1 cellular context compared by ENCODE assay signal in the genomic region with DNA sequence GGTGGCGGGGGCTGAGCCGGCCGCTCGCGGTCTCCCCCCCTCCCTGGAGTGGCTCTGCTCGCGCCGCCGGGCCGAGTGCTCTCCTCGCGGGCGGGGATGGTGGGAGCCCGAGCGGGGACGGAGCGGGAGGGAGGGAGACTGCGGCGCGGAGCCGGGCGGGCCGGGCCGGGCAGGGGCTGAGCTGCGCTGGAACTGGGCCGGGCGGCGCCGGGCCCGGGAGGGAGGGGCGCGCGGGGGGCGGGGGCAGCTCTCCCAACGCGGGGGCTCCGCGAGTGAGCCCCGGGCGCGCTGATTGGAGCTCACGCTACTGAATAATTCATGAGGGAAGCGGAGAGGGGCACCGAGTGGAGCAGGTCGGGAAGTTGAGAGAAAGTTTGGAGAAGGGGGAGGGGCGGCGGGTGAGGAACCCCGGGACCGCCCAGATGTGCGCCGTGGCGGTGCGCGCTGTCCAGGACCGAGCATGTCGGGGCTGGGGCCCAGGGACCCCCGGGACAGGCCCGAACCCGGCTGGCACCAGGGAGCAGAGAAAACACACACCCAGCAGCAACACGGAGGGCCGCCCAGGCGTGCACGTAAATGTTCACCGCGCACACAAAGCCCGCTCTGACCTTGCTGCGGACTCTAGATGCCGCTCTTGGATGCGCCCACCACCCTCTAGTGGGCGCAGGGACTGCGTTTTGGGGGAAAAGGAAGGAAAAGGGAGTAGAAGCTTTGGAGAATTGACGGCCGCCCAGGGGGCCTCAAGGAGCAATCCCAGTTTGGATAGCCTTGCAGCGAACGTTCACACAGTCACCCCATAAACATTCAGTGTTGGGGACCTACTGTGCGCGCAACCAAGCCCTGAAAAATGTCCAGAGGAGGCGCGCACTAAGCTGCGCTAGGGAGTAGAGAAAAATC.
TF ChIP-seq lines count a peak whose summit lies in the region.

EPHB4 (minus strand) TSS at position 194 of the 897 bp plus-strand sequence. CDS start 493 bp downstream, outside the sequence.

TF ChIP-seq in HEK293, 187 proteins besides CTCF, POLR2A, EP300 and RAD21 (continued from another document and continues in another):
- TF ChIP-seq ZNF529 (tag by site-specific recombination; IDR thresholded peaks at IDR 0.05; ENCODE audit: insufficient replicate concordance): no peak
- peak; percentile 76; the same call in 1 of the 2 replicates for TF ChIP-seq ZNF777 (tag by site-specific recombination; IDR thresholded peaks at IDR 0.05; ENCODE audit: borderline replicate concordance)
- no peak for TF ChIP-seq ZNF133 (tag by site-specific recombination; IDR thresholded peaks at IDR 0.05)
- TF ChIP-seq ZNF311 (tag by site-specific recombination; IDR thresholded peaks at IDR 0.05; ENCODE audit: borderline replicate concordance): no peak
- no peak for TF ChIP-seq ZNF549 (tag by site-specific recombination; IDR thresholded peaks at IDR 0.05)
- no peak for TF ChIP-seq ZNF391 (tag by site-specific recombination; IDR thresholded peaks at IDR 0.05; ENCODE audit: borderline replicate concordance, low read depth)
- TF ChIP-seq SCRT1 (tag by site-specific recombination; IDR thresholded peaks at IDR 0.05; ENCODE audit: borderline replicate concordance): no peak
- no peak for TF ChIP-seq ZFP3 (tag by site-specific recombination; IDR thresholded peaks at IDR 0.05; ENCODE audit: low read depth)
- no peak for TF ChIP-seq YY1 (tag by site-specific recombination; IDR thresholded peaks at IDR 0.05)
- peak; percentile 28; the same call in 1 of the 2 replicates for TF ChIP-seq BCL11A (tag by site-specific recombination; IDR thresholded peaks at IDR 0.05; ENCODE audit: low read depth)
- TF ChIP-seq, protein P1, sequence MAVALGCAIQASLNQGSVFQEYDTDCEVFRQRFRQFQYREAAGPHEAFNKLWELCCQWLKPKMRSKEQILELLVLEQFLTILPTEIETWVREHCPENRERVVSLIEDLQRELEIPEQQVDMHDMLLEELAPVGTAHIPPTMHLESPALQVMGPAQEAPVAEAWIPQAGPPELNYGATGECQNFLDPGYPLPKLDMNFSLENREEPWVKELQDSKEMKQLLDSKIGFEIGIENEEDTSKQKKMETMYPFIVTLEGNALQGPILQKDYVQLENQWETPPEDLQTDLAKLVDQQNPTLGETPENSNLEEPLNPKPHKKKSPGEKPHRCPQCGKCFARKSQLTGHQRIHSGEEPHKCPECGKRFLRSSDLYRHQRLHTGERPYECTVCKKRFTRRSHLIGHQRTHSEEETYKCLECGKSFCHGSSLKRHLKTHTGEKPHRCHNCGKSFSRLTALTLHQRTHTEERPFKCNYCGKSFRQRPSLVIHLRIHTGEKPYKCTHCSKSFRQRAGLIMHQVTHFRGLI (tag by site-specific recombination; IDR thresholded peaks at IDR 0.05): 0 out of 2 replicates have a peak, but pooled peaks have one; percentile 24
- peak; percentile 80; the same call in 1 of the 2 replicates for TF ChIP-seq ZBTB7A (tag by site-specific recombination; IDR thresholded peaks at IDR 0.05; ENCODE audit: low read depth)
- no peak for TF ChIP-seq ZNF37A (tag by site-specific recombination; IDR thresholded peaks at IDR 0.05)
- TF ChIP-seq ZNF423 (tag by site-specific recombination; IDR thresholded peaks at IDR 0.05): peak; percentile 48; the same call in 1 of the 2 replicates
- peak; percentile 65; the same call in 1 of the 2 replicates for TF ChIP-seq SP3 (tag by site-specific recombination; IDR thresholded peaks at IDR 0.05)
- TF ChIP-seq ZNF214 (tag by site-specific recombination; IDR thresholded peaks at IDR 0.05; ENCODE audit: borderline replicate concordance): no peak
- TF ChIP-seq ZNF610 (tag by site-specific recombination; IDR thresholded peaks at IDR 0.05; ENCODE audit: borderline replicate concordance): peak; percentile 79; the same call in 1 of the 2 replicates
- no peak for TF ChIP-seq RBAK (tag by site-specific recombination; IDR thresholded peaks at IDR 0.05)
- no peak for TF ChIP-seq ZNF473 (tag by site-specific recombination; IDR thresholded peaks at IDR 0.05)
- no peak for TF ChIP-seq ZFP41 (tag by site-specific recombination; IDR thresholded peaks at IDR 0.05; ENCODE audit: borderline replicate concordance)
- TF ChIP-seq ZNF791 (tag by site-specific recombination; IDR thresholded peaks at IDR 0.05): no peak
- peak; percentile 74 for TF ChIP-seq PRDM1 (tag by site-specific recombination; IDR thresholded peaks at IDR 0.05)
- TF ChIP-seq PRDM10 (tag by site-specific recombination; IDR thresholded peaks at IDR 0.05): peak; percentile 92
- no peak; the same call in 1 of the 2 replicates for TF ChIP-seq YY2 (tag by site-specific recombination; IDR thresholded peaks at IDR 0.05)
- no peak for TF ChIP-seq SCRT2 (tag by site-specific recombination; IDR thresholded peaks at IDR 0.05)
- TF ChIP-seq ZNF704 (tag by site-specific recombination; IDR thresholded peaks at IDR 0.05): no peak
- no peak for TF ChIP-seq ZNF248 (tag by site-specific recombination; IDR thresholded peaks at IDR 0.05)
- TF ChIP-seq ZNF621 (tag by site-specific recombination; IDR thresholded peaks at IDR 0.05): no peak
- no peak for TF ChIP-seq ZBTB21 (tag by site-specific recombination; IDR thresholded peaks at IDR 0.05)
- peak; percentile 16; the same call in 1 of the 2 replicates for TF ChIP-seq TCF7L2 (IDR thresholded peaks at IDR 0.05; ENCODE audit: borderline replicate concordance, low read depth, low read length)
- no peak for TF ChIP-seq ZIC2 (tag by site-specific recombination; IDR thresholded peaks at IDR 0.05)
- TF ChIP-seq, protein P2, sequence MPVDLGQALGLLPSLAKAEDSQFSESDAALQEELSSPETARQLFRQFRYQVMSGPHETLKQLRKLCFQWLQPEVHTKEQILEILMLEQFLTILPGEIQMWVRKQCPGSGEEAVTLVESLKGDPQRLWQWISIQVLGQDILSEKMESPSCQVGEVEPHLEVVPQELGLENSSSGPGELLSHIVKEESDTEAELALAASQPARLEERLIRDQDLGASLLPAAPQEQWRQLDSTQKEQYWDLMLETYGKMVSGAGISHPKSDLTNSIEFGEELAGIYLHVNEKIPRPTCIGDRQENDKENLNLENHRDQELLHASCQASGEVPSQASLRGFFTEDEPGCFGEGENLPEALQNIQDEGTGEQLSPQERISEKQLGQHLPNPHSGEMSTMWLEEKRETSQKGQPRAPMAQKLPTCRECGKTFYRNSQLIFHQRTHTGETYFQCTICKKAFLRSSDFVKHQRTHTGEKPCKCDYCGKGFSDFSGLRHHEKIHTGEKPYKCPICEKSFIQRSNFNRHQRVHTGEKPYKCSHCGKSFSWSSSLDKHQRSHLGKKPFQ (tag by site-specific recombination; IDR thresholded peaks at IDR 0.05): no peak
- TF ChIP-seq ZNF292 (tag by site-specific recombination; IDR thresholded peaks at IDR 0.05; ENCODE audit: borderline replicate concordance, low read depth): no peak
- 0 out of 2 replicates have a peak, but pooled peaks have one; percentile 19 for TF ChIP-seq EGR2 (tag by site-specific recombination; IDR thresholded peaks at IDR 0.05; ENCODE audit: low read depth)
- TF ChIP-seq, protein P3, sequence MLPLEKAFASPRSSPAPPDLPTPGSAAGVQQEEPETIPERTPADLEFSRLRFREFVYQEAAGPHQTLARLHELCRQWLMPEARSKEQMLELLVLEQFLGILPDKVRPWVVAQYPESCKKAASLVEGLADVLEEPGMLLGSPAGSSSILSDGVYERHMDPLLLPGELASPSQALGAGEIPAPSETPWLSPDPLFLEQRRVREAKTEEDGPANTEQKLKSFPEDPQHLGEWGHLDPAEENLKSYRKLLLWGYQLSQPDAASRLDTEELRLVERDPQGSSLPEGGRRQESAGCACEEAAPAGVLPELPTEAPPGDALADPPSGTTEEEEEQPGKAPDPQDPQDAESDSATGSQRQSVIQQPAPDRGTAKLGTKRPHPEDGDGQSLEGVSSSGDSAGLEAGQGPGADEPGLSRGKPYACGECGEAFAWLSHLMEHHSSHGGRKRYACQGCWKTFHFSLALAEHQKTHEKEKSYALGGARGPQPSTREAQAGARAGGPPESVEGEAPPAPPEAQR (tag by site-specific recombination; IDR thresholded peaks at IDR 0.05): no peak
- TF ChIP-seq ZNF10 (tag by site-specific recombination; IDR thresholded peaks at IDR 0.05): no peak
- TF ChIP-seq, protein P4, sequence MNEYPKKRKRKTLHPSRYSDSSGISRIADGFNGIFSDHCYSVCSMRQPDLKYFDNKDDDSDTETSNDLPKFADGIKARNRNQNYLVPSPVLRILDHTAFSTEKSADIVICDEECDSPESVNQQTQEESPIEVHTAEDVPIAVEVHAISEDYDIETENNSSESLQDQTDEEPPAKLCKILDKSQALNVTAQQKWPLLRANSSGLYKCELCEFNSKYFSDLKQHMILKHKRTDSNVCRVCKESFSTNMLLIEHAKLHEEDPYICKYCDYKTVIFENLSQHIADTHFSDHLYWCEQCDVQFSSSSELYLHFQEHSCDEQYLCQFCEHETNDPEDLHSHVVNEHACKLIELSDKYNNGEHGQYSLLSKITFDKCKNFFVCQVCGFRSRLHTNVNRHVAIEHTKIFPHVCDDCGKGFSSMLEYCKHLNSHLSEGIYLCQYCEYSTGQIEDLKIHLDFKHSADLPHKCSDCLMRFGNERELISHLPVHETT (tag by site-specific recombination; IDR thresholded peaks at IDR 0.05): no peak
- no peak for TF ChIP-seq ZNF221 (tag by site-specific recombination; IDR thresholded peaks at IDR 0.05; ENCODE audit: borderline replicate concordance)
- TF ChIP-seq ZNF530 (tag by site-specific recombination; IDR thresholded peaks at IDR 0.05; ENCODE audit: low read depth): no peak
- TF ChIP-seq ZNF585B (tag by site-specific recombination; IDR thresholded peaks at IDR 0.05): no peak
- peak; percentile 50; the same call in 1 of the 2 replicates for TF ChIP-seq KLF10 (tag by site-specific recombination; IDR thresholded peaks at IDR 0.05)
- TF ChIP-seq, protein P5, sequence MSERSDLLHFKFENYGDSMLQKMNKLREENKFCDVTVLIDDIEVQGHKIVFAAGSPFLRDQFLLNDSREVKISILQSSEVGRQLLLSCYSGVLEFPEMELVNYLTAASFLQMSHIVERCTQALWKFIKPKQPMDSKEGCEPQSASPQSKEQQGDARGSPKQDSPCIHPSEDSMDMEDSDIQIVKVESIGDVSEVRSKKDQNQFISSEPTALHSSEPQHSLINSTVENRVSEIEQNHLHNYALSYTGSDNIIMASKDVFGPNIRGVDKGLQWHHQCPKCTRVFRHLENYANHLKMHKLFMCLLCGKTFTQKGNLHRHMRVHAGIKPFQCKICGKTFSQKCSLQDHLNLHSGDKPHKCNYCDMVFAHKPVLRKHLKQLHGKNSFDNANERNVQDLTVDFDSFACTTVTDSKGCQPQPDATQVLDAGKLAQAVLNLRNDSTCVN (tag by site-specific recombination; optimal IDR thresholded peaks at IDR 0.05): peak; percentile 84
- TF ChIP-seq ZNF76 (tag by site-specific recombination; IDR thresholded peaks at IDR 0.05; ENCODE audit: borderline replicate concordance, low read depth): peak; percentile 92
- TF ChIP-seq ZNF707 (tag by site-specific recombination; IDR thresholded peaks at IDR 0.05): no peak
- TF ChIP-seq ZNF768 (tag by site-specific recombination; IDR thresholded peaks at IDR 0.05): no peak
- TF ChIP-seq ZSCAN16 (tag by site-specific recombination; IDR thresholded peaks at IDR 0.05): 0 out of 2 replicates have a peak, but pooled peaks have one; percentile 12
- TF ChIP-seq ZNF785 (tag by site-specific recombination; IDR thresholded peaks at IDR 0.05): no peak
- TF ChIP-seq ZNF677 (tag by site-specific recombination; IDR thresholded peaks at IDR 0.05): no peak
- TF ChIP-seq ZBTB8A (tag by site-specific recombination; IDR thresholded peaks at IDR 0.05): peak; percentile 97
- TF ChIP-seq KLF7 (tag by site-specific recombination; IDR thresholded peaks at IDR 0.05; ENCODE audit: borderline replicate concordance): peak; percentile 63; the same call in 1 of the 2 replicates
